In the genomic region with DNA sequence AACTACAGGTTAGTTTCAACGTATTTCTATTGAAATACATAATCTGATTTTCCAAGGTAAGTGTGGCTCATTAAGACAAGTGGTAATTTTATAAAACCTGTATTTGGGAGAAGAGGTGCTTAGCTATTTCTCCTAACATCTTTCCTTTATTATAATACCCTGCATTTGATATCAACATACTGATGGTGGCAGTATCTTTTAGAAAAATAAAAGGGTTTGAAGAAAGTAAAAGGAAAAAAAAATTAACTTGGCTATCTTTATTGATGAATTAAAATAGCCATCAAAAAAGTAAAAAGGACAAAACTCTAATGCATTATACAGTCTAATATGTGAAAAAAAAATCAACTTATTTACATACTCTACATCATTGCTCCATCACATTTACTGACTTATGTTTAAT, we compare ENCODE assay signal across 1 cellular context.
TF ChIP-seq lines count a peak whose summit lies in the region.

No MANE protein-coding gene starts in this region.

TF ChIP-seq in WTC11, 78 proteins besides CTCF, POLR2A, EP300 and RAD21 (continued from another document):
- TF ChIP-seq, protein P1, sequence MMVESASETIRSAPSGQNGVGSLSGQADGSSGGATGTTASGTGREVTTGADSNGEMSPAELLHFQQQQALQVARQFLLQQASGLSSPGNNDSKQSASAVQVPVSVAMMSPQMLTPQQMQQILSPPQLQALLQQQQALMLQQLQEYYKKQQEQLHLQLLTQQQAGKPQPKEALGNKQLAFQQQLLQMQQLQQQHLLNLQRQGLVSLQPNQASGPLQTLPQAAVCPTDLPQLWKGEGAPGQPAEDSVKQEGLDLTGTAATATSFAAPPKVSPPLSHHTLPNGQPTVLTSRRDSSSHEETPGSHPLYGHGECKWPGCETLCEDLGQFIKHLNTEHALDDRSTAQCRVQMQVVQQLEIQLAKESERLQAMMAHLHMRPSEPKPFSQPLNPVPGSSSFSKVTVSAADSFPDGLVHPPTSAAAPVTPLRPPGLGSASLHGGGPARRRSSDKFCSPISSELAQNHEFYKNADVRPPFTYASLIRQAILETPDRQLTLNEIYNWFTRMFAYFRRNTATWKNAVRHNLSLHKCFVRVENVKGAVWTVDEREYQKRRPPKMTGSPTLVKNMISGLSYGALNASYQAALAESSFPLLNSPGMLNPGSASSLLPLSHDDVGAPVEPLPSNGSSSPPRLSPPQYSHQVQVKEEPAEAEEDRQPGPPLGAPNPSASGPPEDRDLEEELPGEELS (CRISPR knock-in tag; IDR thresholded peaks at IDR 0.05) = no peak
- TF ChIP-seq, protein P2, sequence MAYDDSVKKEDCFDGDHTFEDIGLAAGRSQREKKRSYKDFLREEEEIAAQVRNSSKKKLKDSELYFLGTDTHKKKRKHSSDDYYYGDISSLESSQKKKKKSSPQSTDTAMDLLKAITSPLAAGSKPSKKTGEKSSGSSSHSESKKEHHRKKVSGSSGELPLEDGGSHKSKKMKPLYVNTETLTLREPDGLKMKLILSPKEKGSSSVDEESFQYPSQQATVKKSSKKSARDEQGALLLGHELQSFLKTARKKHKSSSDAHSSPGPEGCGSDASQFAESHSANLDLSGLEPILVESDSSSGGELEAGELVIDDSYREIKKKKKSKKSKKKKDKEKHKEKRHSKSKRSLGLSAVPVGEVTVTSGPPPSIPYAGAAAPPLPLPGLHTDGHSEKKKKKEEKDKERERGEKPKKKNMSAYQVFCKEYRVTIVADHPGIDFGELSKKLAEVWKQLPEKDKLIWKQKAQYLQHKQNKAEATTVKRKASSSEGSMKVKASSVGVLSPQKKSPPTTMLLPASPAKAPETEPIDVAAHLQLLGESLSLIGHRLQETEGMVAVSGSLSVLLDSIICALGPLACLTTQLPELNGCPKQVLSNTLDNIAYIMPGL (CRISPR knock-in tag; IDR thresholded peaks at IDR 0.05) = no peak
- TF ChIP-seq, protein P3, sequence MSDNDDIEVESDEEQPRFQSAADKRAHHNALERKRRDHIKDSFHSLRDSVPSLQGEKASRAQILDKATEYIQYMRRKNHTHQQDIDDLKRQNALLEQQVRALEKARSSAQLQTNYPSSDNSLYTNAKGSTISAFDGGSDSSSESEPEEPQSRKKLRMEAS (CRISPR knock-in tag; IDR thresholded peaks at IDR 0.05) = no peak
- TF ChIP-seq PRRX2 (CRISPR knock-in tag; IDR thresholded peaks at IDR 0.05) = no peak
- TF ChIP-seq NFATC4 (CRISPR knock-in tag; IDR thresholded peaks at IDR 0.05) = no peak
- TF ChIP-seq, protein P4, sequence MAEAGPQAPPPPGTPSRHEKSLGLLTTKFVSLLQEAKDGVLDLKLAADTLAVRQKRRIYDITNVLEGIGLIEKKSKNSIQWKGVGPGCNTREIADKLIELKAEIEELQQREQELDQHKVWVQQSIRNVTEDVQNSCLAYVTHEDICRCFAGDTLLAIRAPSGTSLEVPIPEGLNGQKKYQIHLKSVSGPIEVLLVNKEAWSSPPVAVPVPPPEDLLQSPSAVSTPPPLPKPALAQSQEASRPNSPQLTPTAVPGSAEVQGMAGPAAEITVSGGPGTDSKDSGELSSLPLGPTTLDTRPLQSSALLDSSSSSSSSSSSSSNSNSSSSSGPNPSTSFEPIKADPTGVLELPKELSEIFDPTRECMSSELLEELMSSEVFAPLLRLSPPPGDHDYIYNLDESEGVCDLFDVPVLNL (CRISPR knock-in tag; IDR thresholded peaks at IDR 0.05; ENCODE audit: borderline replicate concordance, low read depth) = no peak
